In the genomic region with DNA sequence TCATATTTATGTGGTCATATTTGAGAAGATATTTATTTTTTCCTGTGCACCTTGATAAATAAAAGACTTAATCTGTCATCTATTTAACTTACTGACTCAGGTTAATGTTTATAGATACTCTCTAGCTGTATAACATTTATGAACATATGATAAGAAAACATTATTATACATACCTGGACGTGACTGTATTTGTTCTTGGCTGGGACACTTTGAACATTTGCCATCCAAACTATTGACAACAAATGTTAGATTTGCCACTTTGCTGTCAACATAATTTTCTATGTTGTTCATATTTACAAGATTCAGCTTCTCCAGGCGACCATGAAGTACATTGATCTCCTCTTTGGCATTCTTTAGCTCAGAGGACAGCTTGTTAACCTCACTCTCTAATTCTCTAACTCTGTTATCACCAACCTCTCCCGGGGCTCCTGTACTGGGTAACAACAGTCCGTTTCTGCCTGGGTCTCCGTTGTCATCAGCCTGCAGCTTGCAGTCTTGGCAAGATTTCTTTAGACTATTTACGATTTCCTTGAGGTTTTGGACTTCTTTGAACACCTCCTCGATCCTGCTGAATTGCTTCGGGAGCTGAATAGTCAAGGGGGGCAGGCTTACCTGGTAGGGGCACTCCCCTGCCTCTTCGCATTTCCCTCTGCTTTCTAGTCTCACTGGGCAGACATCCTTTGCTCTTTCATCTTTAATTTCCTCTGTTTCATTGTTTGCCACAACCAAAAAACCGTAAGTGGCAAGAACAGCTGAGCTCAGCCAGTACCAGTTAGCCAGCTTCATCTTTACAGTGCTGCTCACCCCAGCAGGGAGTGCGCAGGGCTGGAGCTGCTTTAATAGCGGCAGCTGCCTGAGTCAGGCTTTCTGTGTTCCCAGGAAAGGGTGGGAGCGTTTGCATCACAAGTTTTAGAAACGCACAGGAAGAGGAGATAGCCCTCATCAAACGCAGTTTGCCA, we compare ENCODE assay signal across 8 cellular contexts. TPM values are rescaled to one million over a fixed set of nuclear protein-coding genes. Genes with fewer than 3 reads are reported as not detected.
DNase-seq lines count a peak whose midpoint lies in the region; ATAC-seq and TF ChIP-seq lines count a peak whose summit lies in the region.

A gene with protein sequence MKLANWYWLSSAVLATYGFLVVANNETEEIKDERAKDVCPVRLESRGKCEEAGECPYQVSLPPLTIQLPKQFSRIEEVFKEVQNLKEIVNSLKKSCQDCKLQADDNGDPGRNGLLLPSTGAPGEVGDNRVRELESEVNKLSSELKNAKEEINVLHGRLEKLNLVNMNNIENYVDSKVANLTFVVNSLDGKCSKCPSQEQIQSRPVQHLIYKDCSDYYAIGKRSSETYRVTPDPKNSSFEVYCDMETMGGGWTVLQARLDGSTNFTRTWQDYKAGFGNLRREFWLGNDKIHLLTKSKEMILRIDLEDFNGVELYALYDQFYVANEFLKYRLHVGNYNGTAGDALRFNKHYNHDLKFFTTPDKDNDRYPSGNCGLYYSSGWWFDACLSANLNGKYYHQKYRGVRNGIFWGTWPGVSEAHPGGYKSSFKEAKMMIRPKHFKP (minus strand): TSS at position 812 of the 959 bp plus-strand sequence. CDS start 26 bp downstream, at position 786.

- POLR2A ChIA-PET in CD8-positive, alpha-beta T cell (lab: Charles Lee) = interaction anchor here (0.8 to 1.6 kb wide), 2 partner anchors 77 to 133 kb away, joined by 3 to 5 read pairs; a partner anchor contains a TSS
- POLR2A ChIA-PET in Caco-2 (lab: Charles Lee) = no interaction called here

- no peak for TF ChIP-seq CTCF in CD8-positive, alpha-beta T cell (IDR thresholded peaks at IDR 0.05)
- TF ChIP-seq CTCF in MM.1S (IDR thresholded peaks at IDR 0.05; ENCODE audit: low read length) (no peak), neural progenitor cell (IDR thresholded peaks at IDR 0.05) (no peak), uterus (IDR thresholded peaks at IDR 0.05) (no peak), Caco-2 (IDR thresholded peaks at IDR 0.05; ENCODE audit: insufficient read depth in 1 of 2, low read depth in 1 of 2, low read length in 1 of 2, severe bottlenecking in 1 of 2, unreplicated experiment in 1 of 2) (no peak)

- H3K9ac ChIP-seq in MM.1S (ENCODE audit: low read length) (peak within 1 kb of the TSS; percentile 44; the same call in 1 of the 2 replicates), neural progenitor cell (no peak within 1 kb of the TSS)

- DNase-seq in CD8-positive, alpha-beta T cell = peak in 4 of 7 experiments; percentile 26 to 56 (median 32)
- DNase-seq in MM.1S = peak; percentile 60
- peak; percentile 18 for DNase-seq in activated T-cell treated with anti-CD3 and anti-CD28 coated beads for 48 hours (ENCODE audit: low read depth)
- peak; percentile 0 for DNase-seq in fibroblast of the conjunctiva (ENCODE audit: low read depth)
- peak; percentile 74 for DNase-seq in neural progenitor cell (ENCODE audit: low spot score)
- DNase-seq in uterus = peak; percentile 36 to 54
- DNase-seq in Caco-2 = no peak

- H3K4me1 Mint-ChIP-seq in CD8-positive, alpha-beta T cell (ENCODE audit: low read depth) = peaks cover 31% of the 10 kb centered on the region
- peaks cover 9% of the 10 kb centered on the region for H3K4me1 Mint-ChIP-seq in neural progenitor cell
- no peaks in the 10 kb centered on the region for H3K4me1 Mint-ChIP-seq in Caco-2 (ENCODE audit: low read depth, unreplicated experiment)

- intact Hi-C loops in CD8-positive, alpha-beta T cell (cut with DNase I, micrococcal nuclease) = no loop called here
- intact Hi-C loops in uterus (cut with DNase I; ENCODE audit: low total_unique reads) = no loop called here
- intact Hi-C loops in Caco-2 (cut with micrococcal nuclease; ENCODE audit: unreplicated experiment) = no loop called here

- BruUV-seq in Caco-2 (replicated peaks; lab: Mats Ljungman, UMichigan) = no TSS peak

- no peaks in the 10 kb centered on the region for H3K9me3 Mint-ChIP-seq in CD8-positive, alpha-beta T cell
- no peaks in the 10 kb centered on the region for H3K9me3 Mint-ChIP-seq in neural progenitor cell
- H3K9me3 Mint-ChIP-seq in Caco-2 (ENCODE audit: unreplicated experiment) = no peaks in the 10 kb centered on the region

- CTCF ChIA-PET in CD8-positive, alpha-beta T cell (lab: Charles Lee) = interaction anchor here (1.6 to 1.8 kb wide), 2 partner anchors 13 to 48 kb away, joined by 3 to 5 read pairs; no protein-coding TSS in a partner anchor
- CTCF ChIA-PET in Caco-2 (lab: Charles Lee) = no interaction called here

- H3K79me2 ChIP-seq in MM.1S (ENCODE audit: low read length) = no peaks in the 10 kb centered on the region
- H3K79me2 ChIP-seq in neural progenitor cell (ENCODE audit: low read depth) = no peaks in the 10 kb centered on the region

- peaks cover 21% of the 10 kb centered on the region for H3K4me1 ChIP-seq in CD8-positive, alpha-beta T cell (ENCODE audit: insufficient read depth, low read length)
- H3K4me1 ChIP-seq in MM.1S (ENCODE audit: low read length) = peaks cover 46% of the 10 kb centered on the region
- peaks cover 17% of the 10 kb centered on the region for H3K4me1 ChIP-seq in neural progenitor cell
- H3K4me1 ChIP-seq in uterus = no peaks in the 10 kb centered on the region
- H3K4me1 ChIP-seq in Caco-2 = no peaks in the 10 kb centered on the region

- no peaks in the 10 kb centered on the region for H3K9me3 ChIP-seq in CD8-positive, alpha-beta T cell (ENCODE audit: low read length)
- H3K9me3 ChIP-seq in MM.1S (replicated peaks; ENCODE audit: insufficient read depth, low read length) = no peaks in the 10 kb centered on the region
- no peaks in the 10 kb centered on the region for H3K9me3 ChIP-seq in neural progenitor cell (ENCODE audit: low read depth)
- no peaks in the 10 kb centered on the region for H3K9me3 ChIP-seq in uterus
- H3K9me3 ChIP-seq in Caco-2 = no peaks in the 10 kb centered on the region

- ATAC-seq in CD8-positive, alpha-beta T cell = peak; percentile 75
- ATAC-seq in GM21786 (IDR thresholded peaks at IDR 0.05; ENCODE audit: unreplicated experiment) = no peak

- H3K27ac ChIP-seq in CD8-positive, alpha-beta T cell (ENCODE audit: low read depth, low read length) = peak within 1 kb of the TSS; percentile 0
- peak within 1 kb of the TSS; percentile 30; the same call in 1 of the 2 replicates for H3K27ac ChIP-seq in MM.1S (ENCODE audit: low read length)
- H3K27ac ChIP-seq in neural progenitor cell = no peak within 1 kb of the TSS
- H3K27ac ChIP-seq in uterus = peak within 1 kb of the TSS in 1 of 2 donors; percentile 67

- peaks cover 40% of the 10 kb centered on the region for H3F3A ChIP-seq in MM.1S (ENCODE audit: insufficient read depth, low read length)
- H3F3A ChIP-seq in neural progenitor cell (ENCODE audit: low read depth) = no peaks in the 10 kb centered on the region

- no peaks in the 10 kb centered on the region for H3K27me3 ChIP-seq in CD8-positive, alpha-beta T cell (ENCODE audit: insufficient read depth, low read length)
- H3K27me3 ChIP-seq in MM.1S (replicated peaks; ENCODE audit: insufficient read depth, low read length) = no peaks in the 10 kb centered on the region
- peaks cover 4% of the 10 kb centered on the region for H3K27me3 ChIP-seq in neural progenitor cell
- H3K27me3 ChIP-seq in uterus = no peaks in the 10 kb centered on the region
- no peaks in the 10 kb centered on the region for H3K27me3 ChIP-seq in Caco-2 (replicated peaks; ENCODE audit: control insufficient read depth, insufficient read depth, low read length)

- H3K36me3 ChIP-seq in CD8-positive, alpha-beta T cell (ENCODE audit: insufficient read depth, low read length) = no peaks in the 10 kb centered on the region
- no peaks in the 10 kb centered on the region for H3K36me3 ChIP-seq in MM.1S (replicated peaks; ENCODE audit: insufficient read depth, low read length)
- H3K36me3 ChIP-seq in neural progenitor cell = no peaks in the 10 kb centered on the region
- no peaks in the 10 kb centered on the region for H3K36me3 ChIP-seq in uterus
- H3K36me3 ChIP-seq in Caco-2 (ENCODE audit: control insufficient read depth, insufficient read depth, low read length) = no peaks in the 10 kb centered on the region

- peak within 1 kb of the TSS; percentile 73 for H3K27ac Mint-ChIP-seq in CD8-positive, alpha-beta T cell
- H3K27ac Mint-ChIP-seq in neural progenitor cell = no peak within 1 kb of the TSS
- no peak within 1 kb of the TSS for H3K27ac Mint-ChIP-seq in Caco-2 (ENCODE audit: unreplicated experiment)

- peak within 1 kb of the TSS; percentile 36 for H3K4me3 ChIP-seq in CD8-positive, alpha-beta T cell (ENCODE audit: low read depth, low read length)
- H3K4me3 ChIP-seq in MM.1S (ENCODE audit: low read length) (peak within 1 kb of the TSS; percentile 59), neural progenitor cell (peak within 1 kb of the TSS; percentile 46), uterus (peak within 1 kb of the TSS; percentile 34 to 40), Caco-2 (ENCODE audit: low read depth, low read length) (no peak within 1 kb of the TSS)

- TF ChIP-seq POLR2A in uterus (IDR thresholded peaks at IDR 0.05) = no peak

- H3K4me3 Mint-ChIP-seq in CD8-positive, alpha-beta T cell = peak within 1 kb of the TSS; percentile 83
- peak within 1 kb of the TSS; percentile 64 for H3K4me3 Mint-ChIP-seq in neural progenitor cell
- no peak within 1 kb of the TSS for H3K4me3 Mint-ChIP-seq in Caco-2 (ENCODE audit: unreplicated experiment)

- no peaks in the 10 kb centered on the region for H3K36me3 Mint-ChIP-seq in CD8-positive, alpha-beta T cell
- H3K36me3 Mint-ChIP-seq in neural progenitor cell = no peaks in the 10 kb centered on the region
- no peaks in the 10 kb centered on the region for H3K36me3 Mint-ChIP-seq in Caco-2 (ENCODE audit: insufficient read depth, unreplicated experiment)

- H3K9me2 ChIP-seq in MM.1S (replicated peaks; ENCODE audit: insufficient read depth, low read length) = no peaks in the 10 kb centered on the region

- H3K4me2 ChIP-seq in MM.1S (ENCODE audit: low read depth, low read length) (peak within 1 kb of the TSS; percentile 88), neural progenitor cell (peak within 1 kb of the TSS; percentile 80)

- H4K20me1 ChIP-seq in MM.1S (ENCODE audit: insufficient read depth, low read length) (no peaks in the 10 kb centered on the region), neural progenitor cell (ENCODE audit: low read depth) (no peaks in the 10 kb centered on the region)

- no peaks in the 10 kb centered on the region for H3K27me3 Mint-ChIP-seq in CD8-positive, alpha-beta T cell (ENCODE audit: low read depth)
- H3K27me3 Mint-ChIP-seq in neural progenitor cell (ENCODE audit: insufficient read depth, low read depth) = no peaks in the 10 kb centered on the region
- peaks cover 2% of the 10 kb centered on the region for H3K27me3 Mint-ChIP-seq in Caco-2 (ENCODE audit: insufficient read depth, unreplicated experiment)

- H2AFZ ChIP-seq in MM.1S (ENCODE audit: low read length) = peak within 1 kb of the TSS; percentile 79
- peak within 1 kb of the TSS; percentile 86 for H2AFZ ChIP-seq in neural progenitor cell (replicated peaks)

RNA-seq across cellular contexts. Expression of the gene that starts here (rescaled TPM):
- total RNA-seq in CD8-positive, alpha-beta T cell = under 1 TPM in 1 of 2 experiments, not detected in 1; 0.16 TPM
- total RNA-seq in neural progenitor cell (ENCODE audit: low replicate concordance) (not detected in 2 replicates), uterus (10 to 100 TPM in 3 of 4 donors, 1 to 10 TPM in 1; 5.9 to 69.3 (median 17.5) TPM), Caco-2 (2022) (not detected in 2 replicates)

Comparison
In these comparisons a context has a peak if more than half of its experiments do, and no peak if none do; other contexts are left out.
1. Peak in DNase-seq, ATAC-seq, H3K4me3 ChIP-seq and H3K27ac ChIP-seq in CD8-positive, alpha-beta T cell; RNA of the gene not detected or under 1 TPM.
2. Peak in DNase-seq, H3K4me3 ChIP-seq and H3K4me2 ChIP-seq in neural progenitor cell; RNA of the gene not detected or under 1 TPM.
3. DNase-seq: peak in MM.1S (single experiment), activated T-cell treated with anti-CD3 and anti-CD28 coated beads for 48 hours (single experiment), fibroblast of the conjunctiva (single experiment) and uterus (2 of 2); none in Caco-2 (0 of 2).